In genomic region chr1:26574690-26575349, GRCh38 we compare ENCODE assay signal across 12 cellular contexts. TPM values are rescaled to one million over a fixed set of nuclear protein-coding genes. Genes with fewer than 3 reads are reported as not detected.
DNase-seq lines count a peak whose midpoint lies in the region; ATAC-seq and TF ChIP-seq lines count a peak whose summit lies in the region.
"Had no signal": no experiment of that assay in that cellular context is flagged by ENCODE, and none has a peak within 500 bp of the region (broad histone marks: within the 10 kb centered on the region; RNA-seq: fewer than 3 reads in every experiment).

No MANE protein-coding gene starts in this region.

- DNase-seq in AG20443 (ENCODE audit: low spot score) (peak; percentile 61), myocyte (ENCODE audit: low read depth) (peak; percentile 48), mesothelial cell of epicardium (ENCODE audit: low spot score in 2 of 2, unreplicated experiment in 2 of 2) (no peak)
- DNase-seq in effector memory CD8-positive, alpha-beta T cell: no peak
- DNase-seq: SIG-M5; stimulated activated CD4-positive, alpha-beta T cell treated with anti-CD3 and anti-CD28 coated beads, Interleukin-2, amount 100 ng/mL, for 24 hours had no signal

- H3K27me3 Mint-ChIP-seq in effector memory CD8-positive, alpha-beta T cell: no peaks in the 10 kb centered on the region
- peaks cover 7% of the 10 kb centered on the region for H3K27me3 Mint-ChIP-seq in mesothelial cell of epicardium (ENCODE audit: low read depth)

- H3K4me3 ChIP-seq in HEK293 (ENCODE audit: low read depth, low read length): no peak overlapping the region
- H3K4me3 ChIP-seq: cardiac muscle cell, thoracic aorta had no signal

- peak overlapping the region; percentile 21 to 56 for H3K27ac Mint-ChIP-seq in effector memory CD8-positive, alpha-beta T cell
- H3K27ac Mint-ChIP-seq in mesothelial cell of epicardium: no peak overlapping the region

- peaks cover 0 to 53% of the 10 kb centered on the region in 2 experiments; a peak in 1 of 3 replicates for H3K36me3 ChIP-seq in HEK293 (ENCODE audit: control insufficient read depth in 2 of 2, insufficient read depth in 1 of 2, low read length in 2 of 2)
- H3K36me3 ChIP-seq: thoracic aorta had no signal

- H3K9me3 Mint-ChIP-seq in effector memory CD8-positive, alpha-beta T cell: no peaks in the 10 kb centered on the region
- no peaks in the 10 kb centered on the region for H3K9me3 Mint-ChIP-seq in mesothelial cell of epicardium

- no peak overlapping the region for H3K4me3 Mint-ChIP-seq in effector memory CD8-positive, alpha-beta T cell
- H3K4me3 Mint-ChIP-seq in mesothelial cell of epicardium: no peak overlapping the region

- CTCF ChIA-PET in HEK293 (lab: Yijun Ruan, JAX): interaction anchor here (0.6 to 0.7 kb wide), 2 partner anchors 47 to 422 kb away, joined by 3 read pairs; no protein-coding TSS in a partner anchor

- TF ChIP-seq CTCF in HEK293 (tag by site-specific recombination; IDR thresholded peaks at IDR 0.05) (no peak), mesothelial cell of epicardium (IDR thresholded peaks at IDR 0.05; ENCODE audit: unreplicated experiment) (no peak)

- H3K27ac ChIP-seq in HEK293 (ENCODE audit: extremely low read depth, low read depth, low read length): no peak overlapping the region
- H3K27ac ChIP-seq: cardiac muscle cell, thoracic aorta had no signal

- peaks cover 56% of the 10 kb centered on the region for H3K36me3 Mint-ChIP-seq in effector memory CD8-positive, alpha-beta T cell (ENCODE audit: insufficient read depth)
- H3K36me3 Mint-ChIP-seq in mesothelial cell of epicardium: peaks cover 10% of the 10 kb centered on the region

- H3K4me1 ChIP-seq in HEK293 (ENCODE audit: control insufficient read depth, insufficient read depth, low read length): no peaks in the 10 kb centered on the region

- H3K9me3 ChIP-seq in HEK293 (ENCODE audit: control insufficient read depth, insufficient read depth, low read depth, low read length): no peaks in the 10 kb centered on the region
- H3K9me3 ChIP-seq: thoracic aorta had no signal

- H3K4me1 Mint-ChIP-seq in effector memory CD8-positive, alpha-beta T cell (ENCODE audit: low read depth in 2 of 2): peaks cover 11 to 16% of the 10 kb centered on the region in 2 donors
- H3K4me1 Mint-ChIP-seq in mesothelial cell of epicardium: no peaks in the 10 kb centered on the region

- POLR2A ChIA-PET in HEK293 (lab: Yijun Ruan, JAX): no interaction called here

- no peak for ATAC-seq in effector memory CD8-positive, alpha-beta T cell (replicated peaks)
- ATAC-seq in HG02623 (IDR thresholded peaks at IDR 0.05; ENCODE audit: unreplicated experiment): no peak
- ATAC-seq in GM21717 (IDR thresholded peaks at IDR 0.05; ENCODE audit: unreplicated experiment): no peak
- no peak for ATAC-seq in HG02981 (IDR thresholded peaks at IDR 0.05; ENCODE audit: unreplicated experiment)

TF ChIP-seq in HEK293, 187 proteins besides CTCF, POLR2A, EP300 and RAD21:
- TF ChIP-seq GFI1B (tag by site-specific recombination; IDR thresholded peaks at IDR 0.05) (no peak), ZIC2 (tag by site-specific recombination; IDR thresholded peaks at IDR 0.05) (peak; percentile 90)

RNA-seq across cellular contexts. Expression of gene RPS6KA1, which starts 45.3 kb away (rescaled TPM):
- 1.4 and 7.2 TPM in 2 replicates for total RNA-seq in myocyte
- 0.55 TPM for polyA plus RNA-seq in myocyte (2012)
- 18.1 to 20.2 TPM (median 19.4 TPM) in 3 replicates for total RNA-seq in mesothelial cell of epicardium

Comparison
In these comparisons a context has a peak if more than half of its experiments do, and no peak if none do; other contexts are left out.
1. DNase-seq: peak in AG20443 (single experiment) and myocyte (single experiment); none in effector memory CD8-positive, alpha-beta T cell (0 of 3) and mesothelial cell of epicardium (0 of 2).